22 cellular contexts compared by ENCODE assay signal in the genomic region with DNA sequence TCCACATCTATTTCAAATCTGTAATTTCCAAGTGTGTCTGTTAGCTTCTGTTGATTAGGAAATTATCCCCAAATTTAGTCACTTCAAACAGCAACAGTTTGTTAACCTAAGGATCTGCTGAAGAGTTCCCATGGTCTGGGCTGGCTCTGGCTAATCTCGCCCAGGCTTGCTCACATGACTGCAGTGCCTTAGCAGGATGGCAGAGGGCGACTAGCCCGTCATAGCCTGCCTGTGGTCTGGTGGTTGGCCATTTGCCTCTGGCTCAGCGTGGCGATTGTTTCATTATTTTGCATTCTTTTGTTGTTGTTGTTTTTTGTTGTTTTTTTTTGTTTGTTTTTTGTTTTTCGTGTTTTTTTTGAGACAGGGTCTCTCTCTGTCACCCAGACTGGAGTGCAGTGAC.
DNase-seq lines count a peak whose midpoint lies in the region; ATAC-seq and TF ChIP-seq lines count a peak whose summit lies in the region.
"Had no signal": no experiment of that assay in that cellular context is flagged by ENCODE, and none has a peak within 500 bp of the region (broad histone marks: within the 10 kb centered on the region; RNA-seq: fewer than 3 reads in every experiment).

No MANE protein-coding gene starts in this region.

- peak; percentile 35 to 53 for TF ChIP-seq CTCF in mammary epithelial cell (conservative IDR thresholded peaks at IDR 0.05 in 1 of 2, IDR thresholded peaks at IDR 0.05 in 1 of 2; ENCODE audit: extremely low read depth in 1 of 2, insufficient read depth in 1 of 2, low read depth in 1 of 2, low read length in 2 of 2)
- TF ChIP-seq CTCF in osteocyte (IDR thresholded peaks at IDR 0.05): peak; percentile 9
- no peak for TF ChIP-seq CTCF in PC-3 (conservative IDR thresholded peaks at IDR 0.05; ENCODE audit: low read depth, low read length)

- H3K27ac Mint-ChIP-seq in osteocyte (ENCODE audit: unreplicated experiment): no peak overlapping the region
- H3K27ac Mint-ChIP-seq: natural killer cell had no signal

- H3K27me3 ChIP-seq in mammary epithelial cell (ENCODE audit: insufficient read depth, low read length): no peaks in the 10 kb centered on the region
- no peaks in the 10 kb centered on the region for H3K27me3 ChIP-seq in PC-3 (ENCODE audit: low read length)
- H3K27me3 ChIP-seq: esophagus squamous epithelium, heart right ventricle, SJCRH30, vagina had no signal

- H3K9me3 ChIP-seq in mammary epithelial cell (replicated peaks; ENCODE audit: insufficient read depth, low read length): no peaks in the 10 kb centered on the region
- H3K9me3 ChIP-seq in PC-3 (ENCODE audit: low read length): no peaks in the 10 kb centered on the region
- H3K9me3 ChIP-seq: esophagus squamous epithelium, SJCRH30, vagina had no signal

- WGBS in mammary epithelial cell (ENCODE audit: low coverage, missing lambda C conversion rate): 24% methylated on average over 5 of the region's 6 CpGs

- no peaks in the 10 kb centered on the region for H3K9me3 Mint-ChIP-seq in osteocyte (ENCODE audit: unreplicated experiment)

- H3K9ac ChIP-seq in mammary epithelial cell (ENCODE audit: insufficient read depth, low read length): no peak overlapping the region
- H3K9ac ChIP-seq in PC-3 (ENCODE audit: low read length): no peak overlapping the region
- H3K9ac ChIP-seq: GM23248 had no signal

- peaks cover 12% of the 10 kb centered on the region for H3K79me2 ChIP-seq in mammary epithelial cell (ENCODE audit: insufficient read depth, low read length)
- H3K79me2 ChIP-seq in PC-3 (ENCODE audit: low read length): no peaks in the 10 kb centered on the region

- H3K36me3 ChIP-seq in mammary epithelial cell (ENCODE audit: insufficient read depth, low read length) (no peaks in the 10 kb centered on the region), PC-3 (ENCODE audit: low read depth, low read length) (no peaks in the 10 kb centered on the region)
- H3K36me3 ChIP-seq: esophagus squamous epithelium, heart right ventricle, SJCRH30, vagina had no signal

- H2AFZ ChIP-seq in mammary epithelial cell (ENCODE audit: low read depth, low read length): peak overlapping the region; percentile 12
- H2AFZ ChIP-seq in PC-3 (ENCODE audit: low read length): no peak overlapping the region
- H2AFZ ChIP-seq: GM23248 had no signal

- H3K27me3 Mint-ChIP-seq in osteocyte (ENCODE audit: unreplicated experiment): no peaks in the 10 kb centered on the region

- intact Hi-C loops in mammary epithelial cell (cut with micrococcal nuclease): loop anchor here (5.0 to 10.0 kb wide), 6 partner anchors 222 to 1678 kb away; partner anchors contain the start of gene FAT1
- intact Hi-C loops in PC-3 (cut with micrococcal nuclease): no loop called here

- H3K9me2 ChIP-seq in PC-3 (replicated peaks; ENCODE audit: low read length): no peaks in the 10 kb centered on the region

- CTCF ChIA-PET in mammary epithelial cell (lab: Charles Lee; ENCODE audit: low non-redundant PET): no interaction called here
- CTCF ChIA-PET in PC-3 (lab: Charles Lee): no interaction called here

- dilution Hi-C loops in mammary epithelial cell (cut with HindIII; ENCODE audit: low sequenced_read_pairs): no loop called here

- H3K4me1 Mint-ChIP-seq in osteocyte (ENCODE audit: unreplicated experiment): peaks cover 24% of the 10 kb centered on the region
- H3K4me1 Mint-ChIP-seq: natural killer cell had no signal

- H4K20me1 ChIP-seq in mammary epithelial cell (ENCODE audit: insufficient read depth, low read length) (no peaks in the 10 kb centered on the region), PC-3 (ENCODE audit: low read length) (no peaks in the 10 kb centered on the region)

- no peaks in the 10 kb centered on the region for H3K36me3 Mint-ChIP-seq in osteocyte (ENCODE audit: unreplicated experiment)

- in situ Hi-C loops in mammary epithelial cell (cut with MboI; ENCODE audit: low sequenced_read_pairs in 2 of 2): no loop called here

- H3K4me3 Mint-ChIP-seq in osteocyte (ENCODE audit: unreplicated experiment): no peak overlapping the region
- H3K4me3 Mint-ChIP-seq: natural killer cell had no signal

- POLR2A ChIA-PET in PC-3 (lab: Charles Lee; ENCODE audit: unreplicated experiment): no interaction called here

- H3K4me2 ChIP-seq in mammary epithelial cell (ENCODE audit: insufficient read depth, low read depth, low read length) (no peak overlapping the region), PC-3 (ENCODE audit: low read length) (no peak overlapping the region)

- peak; percentile 69 for DNase-seq in H4 (ENCODE audit: low spot score)
- peak; percentile 48 for DNase-seq in OCI-M1 (lab: John Stamatoyannopoulos, UW)
- DNase-seq in mammary epithelial cell: peak; percentile 41
- no peak for DNase-seq in osteocyte (ENCODE audit: extremely low spot score, unreplicated experiment)
- DNase-seq in HuH-7.5 (ENCODE audit: low spot score): no peak
- DNase-seq in PC-3: no peak
- DNase-seq in C1 segment of cervical spinal cord (lab: John Stamatoyannopoulos, UW): no peak
- DNase-seq: activated CD4-positive, alpha-beta T cell treated with anti-CD3 and anti-CD28 coated beads for 48 hours; activated gamma-delta T cell treated with Interleukin-2 at 50 U/mL for 16 hours; amniotic stem cell; caudate nucleus; DMS79 treated with DMSO at 0.1 percent for 48 hours; esophagus squamous epithelium; GM23248; heart right ventricle; mesenchymal stem cell; natural killer cell; NCI-H187; NCI-H510A; SJCRH30; stimulated activated CD4-positive, alpha-beta T cell treated with anti-CD3 and anti-CD28 coated beads, Interleukin-4, amount 100 ng/mL, for 1 hour had no signal

- no peak overlapping the region for H3K4me3 ChIP-seq in mammary epithelial cell (replicated peaks in 1 of 3; ENCODE audit: insufficient read depth in 1 of 3, low read depth in 2 of 3, low read length in 3 of 3)
- no peak overlapping the region for H3K4me3 ChIP-seq in PC-3 (ENCODE audit: low read length)
- H3K4me3 ChIP-seq: esophagus squamous epithelium, GM23248, heart right ventricle, SJCRH30, vagina had no signal

- H3K27ac ChIP-seq in mammary epithelial cell (ENCODE audit: insufficient read depth, low read depth, low read length) (peak overlapping the region; percentile 46), PC-3 (ENCODE audit: low read length) (no peak overlapping the region)
- H3K27ac ChIP-seq: esophagus squamous epithelium, GM23248, SJCRH30, vagina had no signal

- no peak for ATAC-seq in PC-3
- ATAC-seq: heart right ventricle, natural killer cell had no signal

- no TSS peak for BruUV-seq in mammary epithelial cell (replicated peaks; lab: Mats Ljungman, UMichigan)
- no TSS peak for BruUV-seq in PC-3 (replicated peaks; lab: Mats Ljungman, UMichigan)

- H3K4me1 ChIP-seq in mammary epithelial cell (ENCODE audit: insufficient read depth, low read length) (peaks cover 55% of the 10 kb centered on the region), PC-3 (ENCODE audit: insufficient read depth, low read length) (no peaks in the 10 kb centered on the region)
- H3K4me1 ChIP-seq: esophagus squamous epithelium, SJCRH30, vagina had no signal

- H3F3A ChIP-seq in PC-3 (ENCODE audit: low read length, unreplicated experiment): no peaks in the 10 kb centered on the region

Comparison
In these comparisons a context has a peak if more than half of its experiments do, and no peak if none do; other contexts are left out.
1. DNase-seq: peak in H4 (single experiment), OCI-M1 (single experiment) and mammary epithelial cell (single experiment); none in osteocyte (single experiment), HuH-7.5 (single experiment), PC-3 (single experiment) and C1 segment of cervical spinal cord (0 of 14).